1 cellular context compared by ENCODE assay signal in the genomic region with DNA sequence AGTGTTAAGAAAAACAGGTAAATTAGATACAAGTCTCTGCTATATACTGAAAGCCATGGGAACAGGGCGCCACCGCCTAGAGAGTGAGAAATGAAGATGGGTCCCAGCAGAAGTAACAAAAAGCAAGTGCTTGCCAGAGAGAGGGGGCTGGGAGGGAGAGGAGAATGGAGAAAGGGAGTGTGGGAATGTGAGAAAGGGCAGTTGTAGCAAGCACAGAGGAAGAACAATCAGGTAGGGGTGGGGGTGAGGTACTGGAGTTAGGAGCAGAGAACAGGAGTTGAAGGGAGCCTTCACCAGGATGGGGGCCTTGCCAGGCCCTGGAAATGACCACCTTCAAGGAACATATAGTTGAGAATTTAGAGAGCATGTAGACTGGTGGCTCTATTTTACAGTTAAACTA.
TF ChIP-seq lines count a peak whose summit lies in the region.

No MANE protein-coding gene starts in this region.

TF ChIP-seq in GM23338, 12 proteins besides CTCF, POLR2A, EP300 and RAD21 (continued from another document):
- TF ChIP-seq ZNF114 (CRISPR knock-in tag; IDR thresholded peaks at IDR 0.05), result no peak
- TF ChIP-seq, protein P1, sequence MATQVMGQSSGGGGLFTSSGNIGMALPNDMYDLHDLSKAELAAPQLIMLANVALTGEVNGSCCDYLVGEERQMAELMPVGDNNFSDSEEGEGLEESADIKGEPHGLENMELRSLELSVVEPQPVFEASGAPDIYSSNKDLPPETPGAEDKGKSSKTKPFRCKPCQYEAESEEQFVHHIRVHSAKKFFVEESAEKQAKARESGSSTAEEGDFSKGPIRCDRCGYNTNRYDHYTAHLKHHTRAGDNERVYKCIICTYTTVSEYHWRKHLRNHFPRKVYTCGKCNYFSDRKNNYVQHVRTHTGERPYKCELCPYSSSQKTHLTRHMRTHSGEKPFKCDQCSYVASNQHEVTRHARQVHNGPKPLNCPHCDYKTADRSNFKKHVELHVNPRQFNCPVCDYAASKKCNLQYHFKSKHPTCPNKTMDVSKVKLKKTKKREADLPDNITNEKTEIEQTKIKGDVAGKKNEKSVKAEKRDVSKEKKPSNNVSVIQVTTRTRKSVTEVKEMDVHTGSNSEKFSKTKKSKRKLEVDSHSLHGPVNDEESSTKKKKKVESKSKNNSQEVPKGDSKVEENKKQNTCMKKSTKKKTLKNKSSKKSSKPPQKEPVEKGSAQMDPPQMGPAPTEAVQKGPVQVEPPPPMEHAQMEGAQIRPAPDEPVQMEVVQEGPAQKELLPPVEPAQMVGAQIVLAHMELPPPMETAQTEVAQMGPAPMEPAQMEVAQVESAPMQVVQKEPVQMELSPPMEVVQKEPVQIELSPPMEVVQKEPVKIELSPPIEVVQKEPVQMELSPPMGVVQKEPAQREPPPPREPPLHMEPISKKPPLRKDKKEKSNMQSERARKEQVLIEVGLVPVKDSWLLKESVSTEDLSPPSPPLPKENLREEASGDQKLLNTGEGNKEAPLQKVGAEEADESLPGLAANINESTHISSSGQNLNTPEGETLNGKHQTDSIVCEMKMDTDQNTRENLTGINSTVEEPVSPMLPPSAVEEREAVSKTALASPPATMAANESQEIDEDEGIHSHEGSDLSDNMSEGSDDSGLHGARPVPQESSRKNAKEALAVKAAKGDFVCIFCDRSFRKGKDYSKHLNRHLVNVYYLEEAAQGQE (IDR thresholded peaks at IDR 0.05; ENCODE audit: unreplicated experiment), result no peak
- TF ChIP-seq, protein P2, sequence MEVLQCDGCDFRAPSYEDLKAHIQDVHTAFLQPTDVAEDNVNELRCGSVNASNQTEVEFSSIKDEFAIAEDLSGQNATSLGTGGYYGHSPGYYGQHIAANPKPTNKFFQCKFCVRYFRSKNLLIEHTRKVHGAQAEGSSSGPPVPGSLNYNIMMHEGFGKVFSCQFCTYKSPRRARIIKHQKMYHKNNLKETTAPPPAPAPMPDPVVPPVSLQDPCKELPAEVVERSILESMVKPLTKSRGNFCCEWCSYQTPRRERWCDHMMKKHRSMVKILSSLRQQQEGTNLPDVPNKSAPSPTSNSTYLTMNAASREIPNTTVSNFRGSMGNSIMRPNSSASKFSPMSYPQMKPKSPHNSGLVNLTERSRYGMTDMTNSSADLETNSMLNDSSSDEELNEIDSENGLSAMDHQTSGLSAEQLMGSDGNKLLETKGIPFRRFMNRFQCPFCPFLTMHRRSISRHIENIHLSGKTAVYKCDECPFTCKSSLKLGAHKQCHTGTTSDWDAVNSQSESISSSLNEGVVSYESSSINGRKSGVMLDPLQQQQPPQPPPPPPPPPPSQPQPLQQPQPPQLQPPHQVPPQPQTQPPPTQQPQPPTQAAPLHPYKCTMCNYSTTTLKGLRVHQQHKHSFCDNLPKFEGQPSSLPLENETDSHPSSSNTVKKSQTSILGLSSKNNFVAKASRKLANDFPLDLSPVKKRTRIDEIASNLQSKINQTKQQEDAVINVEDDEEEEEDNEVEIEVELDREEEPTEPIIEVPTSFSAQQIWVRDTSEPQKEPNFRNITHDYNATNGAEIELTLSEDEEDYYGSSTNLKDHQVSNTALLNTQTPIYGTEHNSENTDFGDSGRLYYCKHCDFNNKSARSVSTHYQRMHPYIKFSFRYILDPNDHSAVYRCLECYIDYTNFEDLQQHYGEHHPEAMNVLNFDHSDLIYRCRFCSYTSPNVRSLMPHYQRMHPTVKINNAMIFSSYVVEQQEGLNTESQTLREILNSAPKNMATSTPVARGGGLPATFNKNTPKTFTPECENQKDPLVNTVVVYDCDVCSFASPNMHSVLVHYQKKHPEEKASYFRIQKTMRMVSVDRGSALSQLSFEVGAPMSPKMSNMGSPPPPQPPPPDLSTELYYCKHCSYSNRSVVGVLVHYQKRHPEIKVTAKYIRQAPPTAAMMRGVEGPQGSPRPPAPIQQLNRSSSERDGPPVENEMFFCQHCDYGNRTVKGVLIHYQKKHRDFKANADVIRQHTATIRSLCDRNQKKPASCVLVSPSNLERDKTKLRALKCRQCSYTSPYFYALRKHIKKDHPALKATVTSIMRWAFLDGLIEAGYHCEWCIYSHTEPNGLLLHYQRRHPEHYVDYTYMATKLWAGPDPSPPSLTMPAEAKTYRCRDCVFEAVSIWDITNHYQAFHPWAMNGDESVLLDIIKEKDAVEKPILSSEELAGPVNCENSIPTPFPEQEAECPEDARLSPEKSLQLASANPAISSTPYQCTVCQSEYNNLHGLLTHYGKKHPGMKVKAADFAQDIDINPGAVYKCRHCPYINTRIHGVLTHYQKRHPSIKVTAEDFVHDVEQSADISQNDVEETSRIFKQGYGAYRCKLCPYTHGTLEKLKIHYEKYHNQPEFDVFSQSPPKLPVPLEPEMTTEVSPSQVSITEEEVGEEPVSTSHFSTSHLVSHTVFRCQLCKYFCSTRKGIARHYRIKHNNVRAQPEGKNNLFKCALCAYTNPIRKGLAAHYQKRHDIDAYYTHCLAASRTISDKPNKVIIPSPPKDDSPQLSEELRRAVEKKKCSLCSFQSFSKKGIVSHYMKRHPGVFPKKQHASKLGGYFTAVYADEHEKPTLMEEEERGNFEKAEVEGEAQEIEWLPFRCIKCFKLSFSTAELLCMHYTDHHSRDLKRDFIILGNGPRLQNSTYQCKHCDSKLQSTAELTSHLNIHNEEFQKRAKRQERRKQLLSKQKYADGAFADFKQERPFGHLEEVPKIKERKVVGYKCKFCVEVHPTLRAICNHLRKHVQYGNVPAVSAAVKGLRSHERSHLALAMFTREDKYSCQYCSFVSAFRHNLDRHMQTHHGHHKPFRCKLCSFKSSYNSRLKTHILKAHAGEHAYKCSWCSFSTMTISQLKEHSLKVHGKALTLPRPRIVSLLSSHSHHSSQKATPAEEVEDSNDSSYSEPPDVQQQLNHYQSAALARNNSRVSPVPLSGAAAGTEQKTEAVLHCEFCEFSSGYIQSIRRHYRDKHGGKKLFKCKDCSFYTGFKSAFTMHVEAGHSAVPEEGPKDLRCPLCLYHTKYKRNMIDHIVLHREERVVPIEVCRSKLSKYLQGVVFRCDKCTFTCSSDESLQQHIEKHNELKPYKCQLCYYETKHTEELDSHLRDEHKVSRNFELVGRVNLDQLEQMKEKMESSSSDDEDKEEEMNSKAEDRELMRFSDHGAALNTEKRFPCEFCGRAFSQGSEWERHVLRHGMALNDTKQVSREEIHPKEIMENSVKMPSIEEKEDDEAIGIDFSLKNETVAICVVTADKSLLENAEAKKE (CRISPR knock-in tag; IDR thresholded peaks at IDR 0.05), result no peak
- TF ChIP-seq POLR2AphosphoS5 (IDR thresholded peaks at IDR 0.05; ENCODE audit: low read depth), result no peak
- no peak for TF ChIP-seq EZH2 (IDR thresholded peaks at IDR 0.05; ENCODE audit: low read depth, unreplicated experiment)
